Comparison of ENCODE assay signal across 10 cellular contexts in the genomic region with DNA sequence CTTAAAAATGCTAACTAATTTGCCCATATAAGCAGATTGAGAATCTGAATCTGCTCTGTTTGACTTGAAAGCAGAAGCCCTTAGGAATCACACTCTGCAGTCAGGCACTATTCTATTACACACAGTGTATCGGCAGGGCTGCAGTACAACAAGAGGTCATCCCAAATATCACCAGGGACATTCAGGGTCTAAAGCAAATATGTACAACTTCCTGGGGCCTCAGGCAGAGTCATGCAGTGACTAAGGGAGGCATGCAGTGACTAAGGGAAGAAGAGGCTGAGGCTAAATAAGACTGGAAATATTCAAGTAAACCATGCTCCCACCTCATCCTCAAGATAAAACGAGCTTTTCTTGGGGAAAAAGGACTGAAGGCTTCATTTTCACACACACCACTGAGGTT. TPM values are rescaled to one million over a fixed set of nuclear protein-coding genes. Genes with fewer than 3 reads are reported as not detected.
DNase-seq lines count a peak whose midpoint lies in the region; ATAC-seq, FAIRE-seq and TF ChIP-seq lines count a peak whose summit lies in the region.
"Had no signal": no experiment of that assay in that cellular context is flagged by ENCODE, and none has a peak within 500 bp of the region (broad histone marks: within the 10 kb centered on the region; RNA-seq: fewer than 3 reads in every experiment).

No MANE protein-coding gene starts in this region.

- no peak for FAIRE-seq in bronchial epithelial cell (lab: Jason Lieb, UNC)
- FAIRE-seq: GM12878 had no signal

- no peaks in the 10 kb centered on the region for H3K36me3 ChIP-seq in bronchial epithelial cell (ENCODE audit: control insufficient read depth, insufficient read depth, low read length)

- ATAC-seq in GM18909 (IDR thresholded peaks at IDR 0.05; ENCODE audit: poor library complexity, unreplicated experiment) = no peak
- ATAC-seq: activated T-helper 17 cell treated with anti-CD3 and anti-CD28 coated beads, Interleukin-2, amount 50 U/mL, for 72 hours; GM12878 had no signal

- TF ChIP-seq CTCF in bronchial epithelial cell (IDR thresholded peaks at IDR 0.05; ENCODE audit: insufficient read depth, low read length, severe bottlenecking) = no peak

- H3K4me3 ChIP-seq in bronchial epithelial cell (ENCODE audit: low read depth, low read length) = no peak overlapping the region
- H3K4me3 ChIP-seq: GM12878 had no signal

- peak; percentile 73 for DNase-seq in A172 (ENCODE audit: low spot score)
- DNase-seq in HPDE6-E6E7 (ENCODE audit: extremely low spot score) = peak; percentile 49
- peak; percentile 90 for DNase-seq in bronchial epithelial cell (ENCODE audit: low read depth)
- peak; percentile 88 for DNase-seq in kidney glomerular epithelial cell (lab: John Stamatoyannopoulos, UW)
- no peak for DNase-seq in SHP77 (lab: John Stamatoyannopoulos, UW)
- DNase-seq in NOMO-1 treated with dmso at 0.1 percent for 144 hours (lab: John Stamatoyannopoulos, UW; ENCODE audit: unreplicated experiment) = no peak
- DNase-seq in amygdala (lab: John Stamatoyannopoulos, UW) = no peak

- H3K27me3 ChIP-seq in bronchial epithelial cell (ENCODE audit: control insufficient read depth, insufficient read depth, low read length) = no peaks in the 10 kb centered on the region

RNA-seq across cellular contexts. Expression of a gene that starts 20.9 kb away (rescaled TPM):
- 0.31 TPM in 1 of 2 replicates, not detected in the other for total RNA-seq in A172 (2014; rRNA removed; shearing (Covaris generic))
- total RNA-seq in bronchial epithelial cell = 3.4 and 5.4 TPM in 2 replicates

Comparison
In these comparisons a context has a peak if more than half of its experiments do, and no peak if none do; other contexts are left out.
1. DNase-seq: peak in A172 (single experiment), HPDE6-E6E7 (single experiment), bronchial epithelial cell (single experiment) and kidney glomerular epithelial cell (single experiment); none in SHP77 (0 of 2), NOMO-1 treated with dmso at 0.1 percent for 144 hours (single experiment) and amygdala (0 of 56).